17 cellular contexts compared by ENCODE assay signal in genomic region chr13:112955956-112956355, GRCh38. TPM values are rescaled to one million over a fixed set of nuclear protein-coding genes. Genes with fewer than 3 reads are reported as not detected.
A peak's percentile ranks its signal among the peaks of the same experiment; 100 is the strongest.
DNase-seq lines count a peak whose midpoint lies in the region; ATAC-seq and TF ChIP-seq lines count a peak whose summit lies in the region.
"Had no signal": no experiment of that assay in that cellular context is flagged by ENCODE, and none has a peak within 500 bp of the region (broad histone marks: within the 10 kb centered on the region; RNA-seq: fewer than 3 reads in every experiment).

No MANE protein-coding gene starts in this region.

- H2AFZ ChIP-seq in neural cell (ENCODE audit: low read depth, low read length), result no peak overlapping the region

- H3F3A ChIP-seq in neural cell (ENCODE audit: insufficient read depth, low read length, poor library complexity, severe bottlenecking), result no peaks in the 10 kb centered on the region

- H3K9ac ChIP-seq in neural cell (ENCODE audit: low read length), result peak overlapping the region; percentile 50
- H3K9ac ChIP-seq: BLaER1 had no signal

- no peaks in the 10 kb centered on the region for H3K9me3 Mint-ChIP-seq in activated T-cell treated with anti-CD3 and anti-CD28 coated beads, Interleukin-2, amount 50 U/mL, for 72 hours
- H3K9me3 Mint-ChIP-seq: CD14-positive monocyte; CD4-positive, alpha-beta memory T cell had no signal

- no peak for TF ChIP-seq EP300 in neural cell (conservative IDR thresholded peaks at IDR 0.05; ENCODE audit: poor library complexity, severe bottlenecking)

- H3K4me2 ChIP-seq in neural cell (ENCODE audit: low read length), result no peak overlapping the region
- H3K4me2 ChIP-seq: A549, BLaER1 had no signal

- no peak overlapping the region for H3K4me3 Mint-ChIP-seq in activated T-cell treated with anti-CD3 and anti-CD28 coated beads, Interleukin-2, amount 50 U/mL, for 72 hours
- H3K4me3 Mint-ChIP-seq: CD14-positive monocyte; CD4-positive, alpha-beta memory T cell had no signal

- H3K79me2 ChIP-seq in neural cell (replicated peaks; ENCODE audit: insufficient read depth, low read length), result no peaks in the 10 kb centered on the region

- ATAC-seq in Right ventricle myocardium superior (ENCODE audit: poor library complexity) (no peak), heart right ventricle (no peak), GM19452 (IDR thresholded peaks at IDR 0.05; ENCODE audit: unreplicated experiment) (no peak)
- no peak for ATAC-seq in activated T-cell treated with anti-CD3 and anti-CD28 coated beads, Interleukin-2, amount 50 U/mL, for 72 hours (replicated peaks in 1 of 2)
- ATAC-seq: A549 had no signal

- no peak for TF ChIP-seq CTCF in heart right ventricle (IDR thresholded peaks at IDR 0.05)
- no peak for TF ChIP-seq CTCF in neural cell (IDR thresholded peaks at IDR 0.05; ENCODE audit: poor library complexity, severe bottlenecking)
- no peak for TF ChIP-seq CTCF in A673 (conservative IDR thresholded peaks at IDR 0.05; ENCODE audit: low read depth, low read length)

- peaks cover 2% of the 10 kb centered on the region for H3K27me3 Mint-ChIP-seq in activated T-cell treated with anti-CD3 and anti-CD28 coated beads, Interleukin-2, amount 50 U/mL, for 72 hours (ENCODE audit: low read depth)
- H3K27me3 Mint-ChIP-seq: CD4-positive, alpha-beta memory T cell had no signal

- H3K27ac Mint-ChIP-seq in activated T-cell treated with anti-CD3 and anti-CD28 coated beads, Interleukin-2, amount 50 U/mL, for 72 hours, result no peak overlapping the region
- H3K27ac Mint-ChIP-seq: CD14-positive monocyte; CD4-positive, alpha-beta memory T cell had no signal

- CTCF ChIA-PET in A673 (lab: Charles Lee), result no interaction called here

- no peaks in the 10 kb centered on the region for H3K9me3 ChIP-seq in heart right ventricle
- H3K9me3 ChIP-seq in neural cell (ENCODE audit: low read length), result no peaks in the 10 kb centered on the region
- no peaks in the 10 kb centered on the region for H3K9me3 ChIP-seq in A673 (ENCODE audit: low read depth, low read length, poor library complexity, severe bottlenecking)
- H3K9me3 ChIP-seq: A549, BLaER1, HAP-1 had no signal

- no peak overlapping the region for H3K27ac ChIP-seq in heart right ventricle
- H3K27ac ChIP-seq in neural cell (ENCODE audit: low read length), result peak overlapping the region; percentile 72
- no peak overlapping the region for H3K27ac ChIP-seq in A673 (ENCODE audit: low read depth, low read length, poor library complexity, severe bottlenecking)
- H3K27ac ChIP-seq: 22Rv1, A549, BLaER1 had no signal

- WGBS in heart right ventricle, 2 donors, result 94% methylated on average over 11 of the region's 11 CpGs

- no peaks in the 10 kb centered on the region for H4K20me1 ChIP-seq in neural cell (ENCODE audit: insufficient read depth)

- no peak for TF ChIP-seq RAD21 in neural cell (conservative IDR thresholded peaks at IDR 0.05)

- POLR2A ChIA-PET in A673 (lab: Charles Lee; ENCODE audit: low non-redundant PET), result no interaction called here

- no peaks in the 10 kb centered on the region for H3K36me3 Mint-ChIP-seq in activated T-cell treated with anti-CD3 and anti-CD28 coated beads, Interleukin-2, amount 50 U/mL, for 72 hours (ENCODE audit: insufficient read depth in 2 of 2)
- H3K36me3 Mint-ChIP-seq: CD14-positive monocyte; CD4-positive, alpha-beta memory T cell had no signal

- H3K4me3 ChIP-seq in heart right ventricle, result no peak overlapping the region
- H3K4me3 ChIP-seq in neural cell (ENCODE audit: low read length), result no peak overlapping the region
- H3K4me3 ChIP-seq in A673 (ENCODE audit: low read depth, low read length, poor library complexity, severe bottlenecking), result no peak overlapping the region
- H3K4me3 ChIP-seq: A549, BLaER1, HAP-1 had no signal

- H3K4me1 ChIP-seq in heart right ventricle, result peaks cover 4 to 31% (median 12%) of the 10 kb centered on the region in 9 donors
- no peaks in the 10 kb centered on the region for H3K4me1 ChIP-seq in A673 (ENCODE audit: insufficient read depth, low read length, poor library complexity, severe bottlenecking)
- H3K4me1 ChIP-seq: A549, HAP-1 had no signal

- H3K27me3 ChIP-seq in heart right ventricle (peaks cover 0 to 3% (median 0%) of the 10 kb centered on the region in 7 donors), neural cell (ENCODE audit: insufficient read depth, low read depth, low read length) (no peaks in the 10 kb centered on the region), A673 (replicated peaks; ENCODE audit: insufficient read depth, low read depth, low read length, poor library complexity) (peaks cover 16% of the 10 kb centered on the region)

- no TSS peak for BruUV-seq in A673 (replicated peaks; lab: Mats Ljungman, UMichigan)

- no peaks in the 10 kb centered on the region for H3K4me1 Mint-ChIP-seq in activated T-cell treated with anti-CD3 and anti-CD28 coated beads, Interleukin-2, amount 50 U/mL, for 72 hours (ENCODE audit: low read depth)
- H3K4me1 Mint-ChIP-seq: CD14-positive monocyte; CD4-positive, alpha-beta memory T cell had no signal

- intact Hi-C loops in Right ventricle myocardium superior (cut with DNase I) (no loop called here), heart right ventricle (cut with DNase I) (loop anchor here in 1 of 10 donors (10.0 kb wide), 1 partner anchor 49 kb away; no protein-coding TSS in a partner anchor), posterior vena cava (cut with DNase I) (no loop called here), A673 (cut with micrococcal nuclease; ENCODE audit: unreplicated experiment) (no loop called here)

- no peaks in the 10 kb centered on the region for H3K9me2 ChIP-seq in neural cell (ENCODE audit: insufficient read depth, low read length)

- H3K36me3 ChIP-seq in heart right ventricle (no peaks in the 10 kb centered on the region), neural cell (ENCODE audit: insufficient read depth, low read length) (no peaks in the 10 kb centered on the region), A673 (ENCODE audit: insufficient read depth, low read length, poor library complexity, severe bottlenecking) (no peaks in the 10 kb centered on the region)
- H3K36me3 ChIP-seq: BLaER1, HAP-1 had no signal

- DNase-seq in Right ventricle myocardium superior (peak; percentile 24), heart right ventricle (no peak), posterior vena cava (ENCODE audit: low spot score) (peak; percentile 13), A673 (ENCODE audit: low spot score) (no peak), NCI-H510A (lab: John Stamatoyannopoulos, UW) (no peak)
- DNase-seq in activated T-cell treated with anti-CD3 and anti-CD28 coated beads, Interleukin-2, amount 50 U/mL, for 72 hours, result no peak
- DNase-seq: CD4-positive, alpha-beta memory T cell; DMS153; DMS79; GDM1 had no signal

TF ChIP-seq in neural cell, 6 proteins besides CTCF, POLR2A, EP300 and RAD21:
- no peak for TF ChIP-seq MXI1 (conservative IDR thresholded peaks at IDR 0.05; ENCODE audit: poor library complexity, severe bottlenecking)
- TF ChIP-seq SMC3 (conservative IDR thresholded peaks at IDR 0.05; ENCODE audit: poor library complexity), result no peak
- TF ChIP-seq EZH2 (IDR thresholded peaks at IDR 0.05; ENCODE audit: borderline replicate concordance, insufficient read depth, low read length, poor library complexity, severe bottlenecking), result no peak
- TF ChIP-seq REST (IDR thresholded peaks at IDR 0.05; ENCODE audit: borderline replicate concordance), result no peak
- TF ChIP-seq POLR2AphosphoS5 (IDR thresholded peaks at IDR 0.05), result no peak
- no peak for TF ChIP-seq TAF1 (IDR thresholded peaks at IDR 0.05; ENCODE audit: low read depth)

RNA-seq across cellular contexts. Expression of gene MCF2L, which starts 13.1 kb away (rescaled TPM):
- total RNA-seq in Right ventricle myocardium superior (38.1 TPM), heart right ventricle (10 to 100 TPM; 29.6 to 99.8 (median 45.3) TPM), posterior vena cava (10 to 100 TPM; 28.6 to 33.1 TPM), A673 (2021) (7.0 and 9.5 TPM in 2 replicates)
- polyA plus RNA-seq in heart right ventricle (10 to 100 TPM; 38.6 to 94.1 TPM), neural cell (88.0 and 95.2 TPM in 2 replicates)
- 123 and 129 TPM in 2 replicates for polyA minus RNA-seq in neural cell
- total RNA-seq in activated T-cell treated with anti-CD3 and anti-CD28 coated beads, Interleukin-2, amount 50 U/mL, for 72 hours, result 10 to 100 TPM in 1 of 2 donors, 1 to 10 TPM in 1; 9.6 to 11.8 TPM
- polyA plus RNA-seq: CD14-positive monocyte had no signal

Comparison
In these comparisons a context has a peak if more than half of its experiments do, and no peak if none do; other contexts are left out.
1. DNase-seq: peak in Right ventricle myocardium superior (single experiment) and posterior vena cava (single experiment); none in heart right ventricle (0 of 2), A673 (single experiment), NCI-H510A (single experiment) and activated T-cell treated with anti-CD3 and anti-CD28 coated beads, Interleukin-2, amount 50 U/mL, for 72 hours (0 of 2).